Comparison of ENCODE assay signal across 1 cellular context in genomic region chr2:144474017-144474416, GRCh38.
TF ChIP-seq lines count a peak whose summit lies in the region.

No MANE protein-coding gene starts in this region.

TF ChIP-seq in IMR-90, 13 proteins besides CTCF, POLR2A, EP300 and RAD21 (continued from another document):
- TF ChIP-seq RFX5 (IDR thresholded peaks at IDR 0.05; ENCODE audit: low read depth, low read length), result no peak
- TF ChIP-seq BHLHE40 (IDR thresholded peaks at IDR 0.05; ENCODE audit: low read depth, low read length), result no peak
- TF ChIP-seq NFE2L2 (IDR thresholded peaks at IDR 0.05; ENCODE audit: low read depth, low read length), result no peak
- no peak for TF ChIP-seq CHD1 (IDR thresholded peaks at IDR 0.05; ENCODE audit: low read depth, low read length)
- TF ChIP-seq MAZ (IDR thresholded peaks at IDR 0.05; ENCODE audit: borderline replicate concordance, low read depth, low read length), result no peak
- no peak for TF ChIP-seq SMC3 (IDR thresholded peaks at IDR 0.05; ENCODE audit: low read depth, low read length)
- TF ChIP-seq RCOR1 (IDR thresholded peaks at IDR 0.05; ENCODE audit: insufficient replicate concordance, low read length), result no peak
- TF ChIP-seq CEBPB (IDR thresholded peaks at IDR 0.05; ENCODE audit: low read depth, low read length), result no peak
- TF ChIP-seq MAFK (IDR thresholded peaks at IDR 0.05; ENCODE audit: low read depth, low read length), result no peak
- TF ChIP-seq USF2 (IDR thresholded peaks at IDR 0.05; ENCODE audit: low read depth, low read length), result no peak
- TF ChIP-seq FOS (IDR thresholded peaks at IDR 0.05; ENCODE audit: low read depth, low read length), result no peak
- no peak for TF ChIP-seq ELK1 (IDR thresholded peaks at IDR 0.05; ENCODE audit: borderline replicate concordance, low read depth, low read length)
